ENCODE assay signal across 10 cellular contexts in genomic region chr16:50740747-50741146, GRCh38. TPM values are rescaled to one million over a fixed set of nuclear protein-coding genes. Genes with fewer than 3 reads are reported as not detected.
DNase-seq lines count a peak whose midpoint lies in the region; ATAC-seq and TF ChIP-seq lines count a peak whose summit lies in the region.
"Had no signal": no experiment of that assay in that cellular context is flagged by ENCODE, and none has a peak within 500 bp of the region (broad histone marks: within the 10 kb centered on the region; RNA-seq: fewer than 3 reads in every experiment).

No MANE protein-coding gene starts in this region.

- BruUV-seq in mammary epithelial cell (replicated peaks; lab: Mats Ljungman, UMichigan): no TSS peak

- in situ Hi-C loops in mammary epithelial cell (cut with MboI; ENCODE audit: low sequenced_read_pairs in 2 of 2): loop anchor here in 1 of 2 donors (10.0 kb wide), 2 partner anchors 46 to 376 kb away; partner anchors contain the start of genes BRD7 and NOD2

- no peaks in the 10 kb centered on the region for H4K20me1 ChIP-seq in mammary epithelial cell (ENCODE audit: insufficient read depth, low read length)

- H3K36me3 Mint-ChIP-seq in CD8-positive, alpha-beta memory T cell: peaks cover 5 to 34% (median 15%) of the 10 kb centered on the region in 3 donors
- peaks cover 2% of the 10 kb centered on the region for H3K36me3 Mint-ChIP-seq in IgD-negative memory B cell
- H3K36me3 Mint-ChIP-seq in natural killer cell treated with Interleukin-12 subunit alpha and Interleukin-12 subunit beta and Interleukin-15 and Interleukin-18, amount 100 ng/mL, for 72 hours: peaks cover 23% of the 10 kb centered on the region

- H3K27ac ChIP-seq in CD8-positive, alpha-beta memory T cell (ENCODE audit: low read depth, low read length): no peak overlapping the region
- peak overlapping the region; percentile 78 for H3K27ac ChIP-seq in mammary epithelial cell (ENCODE audit: insufficient read depth, low read depth, low read length)
- peak overlapping the region in 1 of 4 donors; percentile 88 for H3K27ac ChIP-seq in sigmoid colon

- no peak for TF ChIP-seq EP300 in sigmoid colon (IDR thresholded peaks at IDR 0.05)

- POLR2A ChIA-PET in CD8-positive, alpha-beta memory T cell (lab: Charles Lee): interaction anchor here (0.6 to 1.3 kb wide), 2 partner anchors 9 to 75 kb away, joined by 3 to 5 read pairs; no protein-coding TSS in a partner anchor

- intact Hi-C loops in mammary epithelial cell (cut with micrococcal nuclease) (loop anchor here (1.0 to 10.0 kb wide), 2 partner anchors 44 to 196 kb away; partner anchors contain the start of gene NKD1), sigmoid colon (cut with DNase I) (loop anchor here (5.0 to 10.0 kb wide), 5 partner anchors 43 to 676 kb away; partner anchors contain the start of genes BRD7, HEATR3 and TENT4B)

- no peak for ATAC-seq in natural killer cell treated with Interleukin-12 subunit alpha and Interleukin-12 subunit beta and Interleukin-15 and Interleukin-18, amount 100 ng/mL, for 72 hours
- ATAC-seq in GM18502 (IDR thresholded peaks at IDR 0.05; ENCODE audit: poor library complexity, unreplicated experiment) (no peak), left lobe of liver (no peak)

- peaks cover 0 to 6% of the 10 kb centered on the region in 2 donors for H3K27me3 Mint-ChIP-seq in CD8-positive, alpha-beta memory T cell
- H3K27me3 Mint-ChIP-seq in IgD-negative memory B cell: no peaks in the 10 kb centered on the region
- H3K27me3 Mint-ChIP-seq in natural killer cell treated with Interleukin-12 subunit alpha and Interleukin-12 subunit beta and Interleukin-15 and Interleukin-18, amount 100 ng/mL, for 72 hours: no peaks in the 10 kb centered on the region

- no peaks in the 10 kb centered on the region for H3K36me3 ChIP-seq in CD8-positive, alpha-beta memory T cell (ENCODE audit: insufficient read depth, low read length)
- H3K36me3 ChIP-seq in mammary epithelial cell (ENCODE audit: insufficient read depth, low read length) (no peaks in the 10 kb centered on the region), sigmoid colon (no peaks in the 10 kb centered on the region)

- peak overlapping the region; percentile 85 for H3K4me2 ChIP-seq in mammary epithelial cell (ENCODE audit: insufficient read depth, low read depth, low read length)

- peak overlapping the region; percentile 36 to 99 (median 98) for H3K27ac Mint-ChIP-seq in CD8-positive, alpha-beta memory T cell
- H3K27ac Mint-ChIP-seq in IgD-negative memory B cell: peak overlapping the region in 2 of 3 donors; percentile 97 to 98
- peak overlapping the region; percentile 93 to 95 for H3K27ac Mint-ChIP-seq in natural killer cell treated with Interleukin-12 subunit alpha and Interleukin-12 subunit beta and Interleukin-15 and Interleukin-18, amount 100 ng/mL, for 72 hours

- TF ChIP-seq CTCF in mammary epithelial cell (conservative IDR thresholded peaks at IDR 0.05 in 1 of 2, IDR thresholded peaks at IDR 0.05 in 1 of 2; ENCODE audit: extremely low read depth in 1 of 2, insufficient read depth in 1 of 2, low read depth in 1 of 2, low read length in 2 of 2): no peak
- TF ChIP-seq CTCF in sigmoid colon (IDR thresholded peaks at IDR 0.05): no peak

- DNase-seq in CD8-positive, alpha-beta memory T cell: no peak
- peak; percentile 40 for DNase-seq in mammary epithelial cell
- no peak for DNase-seq in natural killer cell treated with Interleukin-12 subunit alpha and Interleukin-12 subunit beta and Interleukin-15 and Interleukin-18, amount 100 ng/mL, for 72 hours (ENCODE audit: low spot score)
- DNase-seq in GM19238 (ENCODE audit: insufficient read length, low spot score): no peak
- no peak for DNase-seq in left lobe of liver (ENCODE audit: low spot score)
- DNase-seq in sigmoid colon: no peak
- DNase-seq: NCI-H1694 treated with DMSO at 0.1 percent for 48 hours, RPMI8226 had no signal

- WGBS in mammary epithelial cell (ENCODE audit: low coverage, missing lambda C conversion rate): 0% methylated on average over 1 of the region's 1 CpG
- WGBS in sigmoid colon, 2 donors: 56 to 84% methylated on average over 1 of the region's 1 CpG

- CTCF ChIA-PET in CD8-positive, alpha-beta memory T cell (lab: Charles Lee): interaction anchor here (1.3 to 3.1 kb wide), 3 partner anchors 42 to 74 kb away, joined by 4 to 29 read pairs (median 5); partner anchors contain the start of gene SNX20
- CTCF ChIA-PET in mammary epithelial cell (lab: Charles Lee; ENCODE audit: low non-redundant PET): no interaction called here

- H3K4me1 ChIP-seq in CD8-positive, alpha-beta memory T cell (ENCODE audit: insufficient read depth, low read length): peaks cover 22% of the 10 kb centered on the region
- H3K4me1 ChIP-seq in mammary epithelial cell (ENCODE audit: insufficient read depth, low read length) (peaks cover 28% of the 10 kb centered on the region), sigmoid colon (peaks cover 0 to 31% (median 26%) of the 10 kb centered on the region in 4 donors)

- peak overlapping the region; percentile 85 for H2AFZ ChIP-seq in mammary epithelial cell (ENCODE audit: low read depth, low read length)

- H3K9me3 ChIP-seq in CD8-positive, alpha-beta memory T cell (ENCODE audit: low read length): no peaks in the 10 kb centered on the region
- H3K9me3 ChIP-seq in mammary epithelial cell (replicated peaks; ENCODE audit: insufficient read depth, low read length) (no peaks in the 10 kb centered on the region), sigmoid colon (no peaks in the 10 kb centered on the region)

- peak overlapping the region; percentile 62 for H3K9ac ChIP-seq in mammary epithelial cell (ENCODE audit: insufficient read depth, low read length)

- peak overlapping the region in 6 of 7 donors; percentile 48 to 94 (median 86) for H3K4me3 Mint-ChIP-seq in CD8-positive, alpha-beta memory T cell
- H3K4me3 Mint-ChIP-seq in IgD-negative memory B cell: peak overlapping the region; percentile 87 to 95 (median 90)
- H3K4me3 Mint-ChIP-seq in natural killer cell treated with Interleukin-12 subunit alpha and Interleukin-12 subunit beta and Interleukin-15 and Interleukin-18, amount 100 ng/mL, for 72 hours: peak overlapping the region; percentile 93

- peak overlapping the region; percentile 80 for H3K4me3 ChIP-seq in CD8-positive, alpha-beta memory T cell (ENCODE audit: low read length)
- H3K4me3 ChIP-seq in mammary epithelial cell (replicated peaks in 1 of 3; ENCODE audit: insufficient read depth in 1 of 3, low read depth in 2 of 3, low read length in 3 of 3): no peak overlapping the region
- peak overlapping the region in 2 of 4 donors; percentile 93 to 99 for H3K4me3 ChIP-seq in sigmoid colon

- peaks cover 38 to 42% (median 40%) of the 10 kb centered on the region in 3 donors for H3K4me1 Mint-ChIP-seq in CD8-positive, alpha-beta memory T cell
- H3K4me1 Mint-ChIP-seq in IgD-negative memory B cell: peaks cover 28 to 48% (median 47%) of the 10 kb centered on the region in 3 donors
- peaks cover 46 to 53% of the 10 kb centered on the region in 2 donors for H3K4me1 Mint-ChIP-seq in natural killer cell treated with Interleukin-12 subunit alpha and Interleukin-12 subunit beta and Interleukin-15 and Interleukin-18, amount 100 ng/mL, for 72 hours (ENCODE audit: low read depth in 2 of 2)

- H3K27me3 ChIP-seq in CD8-positive, alpha-beta memory T cell (ENCODE audit: insufficient read depth, low read length, poor library complexity, severe bottlenecking): no peaks in the 10 kb centered on the region
- H3K27me3 ChIP-seq in mammary epithelial cell (ENCODE audit: insufficient read depth, low read length): no peaks in the 10 kb centered on the region
- H3K27me3 ChIP-seq in sigmoid colon: no peaks in the 10 kb centered on the region

- H3K79me2 ChIP-seq in mammary epithelial cell (ENCODE audit: insufficient read depth, low read length): peaks cover 9% of the 10 kb centered on the region

- H3K9me3 Mint-ChIP-seq in CD8-positive, alpha-beta memory T cell: no peaks in the 10 kb centered on the region
- H3K9me3 Mint-ChIP-seq in IgD-negative memory B cell: no peaks in the 10 kb centered on the region
- no peaks in the 10 kb centered on the region for H3K9me3 Mint-ChIP-seq in natural killer cell treated with Interleukin-12 subunit alpha and Interleukin-12 subunit beta and Interleukin-15 and Interleukin-18, amount 100 ng/mL, for 72 hours

- TF ChIP-seq POLR2A in sigmoid colon (IDR thresholded peaks at IDR 0.05): no peak

- dilution Hi-C loops in mammary epithelial cell (cut with HindIII; ENCODE audit: low sequenced_read_pairs): no loop called here

RNA-seq across cellular contexts. Expression of gene CYLD, which starts 1.1 kb away (rescaled TPM):
- 100 to 1,000 TPM; 144 to 152 TPM for total RNA-seq in CD8-positive, alpha-beta memory T cell
- 105 TPM for polyA plus RNA-seq in CD8-positive, alpha-beta memory T cell
- 78.2 TPM for polyA plus RNA-seq in IgD-negative memory B cell
- 10 to 100 TPM; 39.3 to 52.3 TPM for total RNA-seq in mammary epithelial cell
- 8.2 TPM for polyA plus RNA-seq in mammary epithelial cell
- polyA minus RNA-seq in mammary epithelial cell: 31.0 TPM
- 100 to 1,000 TPM in 1 of 2 donors, 10 to 100 TPM in 1; 95.4 to 126 TPM for total RNA-seq in natural killer cell treated with Interleukin-12 subunit alpha and Interleukin-12 subunit beta and Interleukin-15 and Interleukin-18, amount 100 ng/mL, for 72 hours
- total RNA-seq in left lobe of liver: 14.4 TPM
- 10 to 100 TPM; 29.6 to 45.3 (median 38.5) TPM for total RNA-seq in sigmoid colon
- 10 to 100 TPM in 1 of 3 donors, 1 to 10 TPM in 2; 7.9 to 17.6 (median 8.4) TPM for polyA plus RNA-seq in sigmoid colon

RNA-seq across cellular contexts. Expression of gene NOD2, which starts 47.3 kb away (rescaled TPM):
- total RNA-seq in CD8-positive, alpha-beta memory T cell: 1 to 10 TPM; 1.8 TPM
- 1.9 TPM for polyA plus RNA-seq in CD8-positive, alpha-beta memory T cell
- polyA plus RNA-seq in IgD-negative memory B cell (0.86 TPM), mammary epithelial cell (0.28 TPM), sigmoid colon (under 1 TPM; 0.23 to 0.76 (median 0.60) TPM)
- total RNA-seq in mammary epithelial cell (under 1 TPM; 0.17 to 0.66 TPM), left lobe of liver (0.68 TPM), sigmoid colon (1 to 10 TPM; 2.5 to 3.0 (median 2.7) TPM)
- polyA minus RNA-seq in mammary epithelial cell: 2.1 TPM
- total RNA-seq in natural killer cell treated with Interleukin-12 subunit alpha and Interleukin-12 subunit beta and Interleukin-15 and Interleukin-18, amount 100 ng/mL, for 72 hours: 10 to 100 TPM in 1 of 2 donors, 1 to 10 TPM in 1; 3.7 to 11.2 TPM

RNA-seq across cellular contexts. Expression of gene SNX20, which starts 59.6 kb away (rescaled TPM):
- total RNA-seq in CD8-positive, alpha-beta memory T cell: 10 to 100 TPM; 25.0 to 27.8 TPM
- polyA plus RNA-seq in CD8-positive, alpha-beta memory T cell: 61.7 TPM
- polyA plus RNA-seq in IgD-negative memory B cell (44.6 TPM), mammary epithelial cell (not detected), sigmoid colon (1 to 10 TPM in 1 of 3 donors, under 1 TPM in 2; 0.60 to 9.3 (median 0.92) TPM)
- total RNA-seq in mammary epithelial cell (not detected), left lobe of liver (0.53 TPM), sigmoid colon (1 to 10 TPM; 1.5 to 1.9 (median 1.8) TPM)
- polyA minus RNA-seq in mammary epithelial cell: not detected
- total RNA-seq in natural killer cell treated with Interleukin-12 subunit alpha and Interleukin-12 subunit beta and Interleukin-15 and Interleukin-18, amount 100 ng/mL, for 72 hours: 10 to 100 TPM; 26.2 to 38.4 TPM

Comparison
In these comparisons a context has a peak if more than half of its experiments do, and no peak if none do; other contexts are left out.
1. RNA of gene SNX20, which starts 59.6 kb away (total RNA-seq): 26.2 to 38.4 TPM in natural killer cell treated with Interleukin-12 subunit alpha and Interleukin-12 subunit beta and Interleukin-15 and Interleukin-18, amount 100 ng/mL, for 72 hours and 25.0 to 27.8 TPM in CD8-positive, alpha-beta memory T cell; 1.5 to 1.9 TPM in sigmoid colon, 0.53 TPM in left lobe of liver (single experiment) and not detected in mammary epithelial cell; every median in the first group is over 4 times any median in the second.
2. Peak in every context shown above with its lines, with median percentiles within 50 percentile points of each other: H3K27ac Mint-ChIP-seq and H3K4me3 Mint-ChIP-seq.